ENCODE assay signal across 1 cellular context in genomic region chr1:12015001-12015491, GRCh38.
A peak's percentile ranks its signal among the peaks of the same experiment; 100 is the strongest.
TF ChIP-seq lines count a peak whose summit lies in the region.

No MANE protein-coding gene starts in this region.

TF ChIP-seq in K562, 482 proteins besides CTCF, POLR2A, EP300 and RAD21 (continued from another document and continues in another):
- TF ChIP-seq DEAF1 (CRISPR knock-in tag; IDR thresholded peaks at IDR 0.05) (no peak), HCFC1 (IDR thresholded peaks at IDR 0.05; ENCODE audit: low read depth, low read length) (no peak), HES1 (IDR thresholded peaks at IDR 0.05; ENCODE audit: low read depth) (peak; percentile 42), MIER1 (IDR thresholded peaks at IDR 0.05; ENCODE audit: low read depth) (no peak), FOXJ2 (tag; IDR thresholded peaks at IDR 0.05) (peak; percentile 73), RBM17 (IDR thresholded peaks at IDR 0.05; ENCODE audit: borderline replicate concordance, low read depth, low read length) (no peak), SIN3A (IDR thresholded peaks at IDR 0.05; ENCODE audit: borderline replicate concordance in 2 of 2, control insufficient read depth in 1 of 2, low read depth in 2 of 2, low read length in 2 of 2) (no peak), ARID3A (IDR thresholded peaks at IDR 0.05; ENCODE audit: borderline replicate concordance, low read depth, low read length) (no peak), ZNF589 (CRISPR knock-in tag; IDR thresholded peaks at IDR 0.05; ENCODE audit: low read depth) (no peak), ARID1B (IDR thresholded peaks at IDR 0.05) (peak; percentile 74), ZFP91 (CRISPR knock-in tag; IDR thresholded peaks at IDR 0.05) (no peak), MYC (IDR thresholded peaks at IDR 0.05; ENCODE audit: low read depth, low read length) (peak; percentile 35; the same call in 1 of the 2 replicates), MYC (CRISPR knock-in tag; IDR thresholded peaks at IDR 0.05; ENCODE audit: borderline replicate concordance, low read depth) (peak; percentile 31; the same call in 1 of the 2 replicates), PCBP1 (IDR thresholded peaks at IDR 0.05; ENCODE audit: low read depth, low read length, poor library complexity, severe bottlenecking) (no peak), ZNF184 (CRISPR knock-in tag; IDR thresholded peaks at IDR 0.05) (no peak), PRDM10 (IDR thresholded peaks at IDR 0.05; ENCODE audit: partially characterized antibody) (peak; percentile 51), MECOM (CRISPR knock-in tag; IDR thresholded peaks at IDR 0.05) (no peak), HDAC6 (IDR thresholded peaks at IDR 0.05; ENCODE audit: low read depth, low read length) (no peak), TAF1 (IDR thresholded peaks at IDR 0.05; ENCODE audit: control insufficient read depth, extremely low read depth, insufficient read depth, low read length, severe bottlenecking) (no peak), ADNP (tag; IDR thresholded peaks at IDR 0.05) (peak; percentile 97), ZKSCAN8 (CRISPR knock-in tag; IDR thresholded peaks at IDR 0.05) (0 out of 2 replicates have a peak, but pooled peaks have one; percentile 37), JUND (IDR thresholded peaks at IDR 0.05; ENCODE audit: borderline replicate concordance, low read depth, low read length) (peak; percentile 32; the same call in 1 of the 2 replicates), JUND (tag; IDR thresholded peaks at IDR 0.05; ENCODE audit: borderline replicate concordance, low read depth, low read length) (no peak), BCLAF1 (IDR thresholded peaks at IDR 0.05; ENCODE audit: borderline replicate concordance in 1 of 2, control insufficient read depth in 1 of 2, low read depth in 2 of 2, low read length in 1 of 2) (no peak), CREM (IDR thresholded peaks at IDR 0.05; ENCODE audit: low read depth) (peak; percentile 45; the same call in 1 of the 2 replicates), FOSL1 (tag; conservative IDR thresholded peaks at IDR 0.05) (peak; percentile 77), DACH1 (IDR thresholded peaks at IDR 0.05; ENCODE audit: partially characterized antibody) (peak; percentile 59), CBX1 (IDR thresholded peaks at IDR 0.05; ENCODE audit: low read depth) (peak; percentile 36; the same call in 1 of the 2 replicates), SMAD2 (IDR thresholded peaks at IDR 0.05; ENCODE audit: low read depth, low read length) (no peak), SAFB2 (IDR thresholded peaks at IDR 0.05; ENCODE audit: borderline replicate concordance, low read depth, low read length, severe bottlenecking) (no peak), SREBF1 (IDR thresholded peaks at IDR 0.05; ENCODE audit: borderline replicate concordance, low read depth, low read length) (no peak), SETDB1 (IDR thresholded peaks at IDR 0.05; ENCODE audit: low read length) (no peak), ZNF143 (CRISPR knock-in tag; IDR thresholded peaks at IDR 0.05) (no peak), TEAD4 (IDR thresholded peaks at IDR 0.05; ENCODE audit: low read length) (peak; percentile 43; the same call in 1 of the 2 replicates), TEAD4 (CRISPR knock-in tag; IDR thresholded peaks at IDR 0.05; ENCODE audit: borderline replicate concordance) (no peak), HNRNPLL (IDR thresholded peaks at IDR 0.05; ENCODE audit: low read depth, low read length, poor library complexity, severe bottlenecking) (no peak), ARID2 (IDR thresholded peaks at IDR 0.05) (no peak), NFE2 (IDR thresholded peaks at IDR 0.05; ENCODE audit: low read depth) (peak; percentile 77), LCOR (CRISPR knock-in tag; IDR thresholded peaks at IDR 0.05) (no peak; the same call in 1 of the 2 replicates), CBFB (CRISPR knock-in tag; IDR thresholded peaks at IDR 0.05) (no peak), MEF2A (IDR thresholded peaks at IDR 0.05; ENCODE audit: control insufficient read depth, low read depth, low read length) (no peak), XRCC3 (IDR thresholded peaks at IDR 0.05) (no peak), KDM2B (CRISPR knock-in tag; IDR thresholded peaks at IDR 0.05) (no peak)
